1 cellular context compared by ENCODE assay signal in genomic region chr11:119381186-119381988, GRCh38.
A peak's percentile ranks its signal among the peaks of the same experiment; 100 is the strongest.
TF ChIP-seq lines count a peak whose summit lies in the region.

Gene USP2, minus strand, starts transcription at chr11:119381690. Its CDS starts 8,210 bp downstream, at chr11:119373480.

TF ChIP-seq in HepG2, 621 proteins besides CTCF, POLR2A, EP300 and RAD21 (continued from another document and continues in another):
- TF ChIP-seq ATF2 (CRISPR knock-in tag; IDR thresholded peaks at IDR 0.05) (peak; percentile 79; the same call in 1 of the 2 replicates), HNF1B (CRISPR knock-in tag; IDR thresholded peaks at IDR 0.05) (0 out of 2 replicates have a peak, but pooled peaks have one; percentile 88), EEA1 (CRISPR knock-in tag; IDR thresholded peaks at IDR 0.05; ENCODE audit: borderline replicate concordance) (no peak), DZIP1 (CRISPR knock-in tag; IDR thresholded peaks at IDR 0.05) (no peak), MYPOP (CRISPR knock-in tag; IDR thresholded peaks at IDR 0.05) (peak; percentile 80), BHLHE40 (IDR thresholded peaks at IDR 0.05; ENCODE audit: low read length) (peak; percentile 8; the same call in 1 of the 2 replicates), SMAD1 (CRISPR knock-in tag; IDR thresholded peaks at IDR 0.05; ENCODE audit: borderline replicate concordance, low read depth) (no peak; the same call in 1 of the 2 replicates), DR1 (CRISPR knock-in tag; IDR thresholded peaks at IDR 0.05) (peak; percentile 35), ZSCAN12 (CRISPR knock-in tag; IDR thresholded peaks at IDR 0.05) (0 out of 2 replicates have a peak, but pooled peaks have one; percentile 22), ZNF570 (CRISPR knock-in tag; IDR thresholded peaks at IDR 0.05; ENCODE audit: borderline replicate concordance) (no peak), ZSCAN9 (CRISPR knock-in tag; IDR thresholded peaks at IDR 0.05; ENCODE audit: borderline replicate concordance) (peak; percentile 45; the same call in 1 of the 2 replicates), GZF1 (CRISPR knock-in tag; IDR thresholded peaks at IDR 0.05) (peak; percentile 70; the same call in 1 of the 2 replicates), LRRFIP1 (CRISPR knock-in tag; conservative IDR thresholded peaks at IDR 0.05) (no peak), CENPBD1 (CRISPR knock-in tag; IDR thresholded peaks at IDR 0.05; ENCODE audit: borderline replicate concordance, low read depth) (peak; percentile 80; the same call in 1 of the 2 replicates), MAFG (CRISPR knock-in tag; IDR thresholded peaks at IDR 0.05) (no peak), RFX3 (CRISPR knock-in tag; IDR thresholded peaks at IDR 0.05) (peak; percentile 82), ZNF841 (CRISPR knock-in tag; IDR thresholded peaks at IDR 0.05; ENCODE audit: borderline replicate concordance) (0 out of 2 replicates have a peak, but pooled peaks have one; percentile 63), BCL6 (CRISPR knock-in tag; IDR thresholded peaks at IDR 0.05) (peak; percentile 61), SETDB1 (CRISPR knock-in tag; IDR thresholded peaks at IDR 0.05; ENCODE audit: borderline replicate concordance) (no peak), CHD4 (IDR thresholded peaks at IDR 0.05; ENCODE audit: borderline replicate concordance, low read length) (no peak), MNT (IDR thresholded peaks at IDR 0.05) (peak; percentile 99), HNRNPK (IDR thresholded peaks at IDR 0.05; ENCODE audit: low read depth, low read length, poor library complexity, severe bottlenecking) (no peak), HMG20A (CRISPR knock-in tag; IDR thresholded peaks at IDR 0.05; ENCODE audit: borderline replicate concordance) (peak; percentile 26; the same call in 1 of the 2 replicates), FOXC1 (CRISPR knock-in tag; IDR thresholded peaks at IDR 0.05; ENCODE audit: borderline replicate concordance) (no peak), HMGA1 (CRISPR knock-in tag; conservative IDR thresholded peaks at IDR 0.05) (no peak), RERE (CRISPR knock-in tag; IDR thresholded peaks at IDR 0.05; ENCODE audit: low read depth) (no peak), ZNF589 (CRISPR knock-in tag; conservative IDR thresholded peaks at IDR 0.05) (peak; percentile 39; the same call in 1 of the 2 replicates), ZBTB7A (CRISPR knock-in tag; IDR thresholded peaks at IDR 0.05) (no peak), ZNF33A (CRISPR knock-in tag; IDR thresholded peaks at IDR 0.05; ENCODE audit: borderline replicate concordance) (0 out of 2 replicates have a peak, but pooled peaks have one; percentile 86), ZNF34 (CRISPR knock-in tag; IDR thresholded peaks at IDR 0.05; ENCODE audit: borderline replicate concordance) (no peak), TCF12 (IDR thresholded peaks at IDR 0.05) (no peak), TCF12 (CRISPR knock-in tag; IDR thresholded peaks at IDR 0.05) (no peak), TFDP1 (CRISPR knock-in tag; IDR thresholded peaks at IDR 0.05; ENCODE audit: borderline replicate concordance) (peak; percentile 74; the same call in 1 of the 2 replicates), THAP11 (CRISPR knock-in tag; IDR thresholded peaks at IDR 0.05) (peak; percentile 77), ARID3A (IDR thresholded peaks at IDR 0.05; ENCODE audit: low read depth, low read length) (no peak), MEF2D (CRISPR knock-in tag; IDR thresholded peaks at IDR 0.05) (peak; percentile 44; the same call in 1 of the 2 replicates), FIP1L1 (IDR thresholded peaks at IDR 0.05; ENCODE audit: borderline replicate concordance, insufficient read depth, low read depth, low read length) (0 out of 2 replicates have a peak, but pooled peaks have one; percentile 39), FOSL2 (CRISPR knock-in tag; IDR thresholded peaks at IDR 0.05) (peak; percentile 59), TP53 (CRISPR knock-in tag; conservative IDR thresholded peaks at IDR 0.05) (0 out of 2 replicates have a peak, but pooled peaks have one; percentile 35), ZNF660 (CRISPR knock-in tag; IDR thresholded peaks at IDR 0.05; ENCODE audit: borderline replicate concordance, low read depth) (no peak), XRCC5 (optimal IDR thresholded peaks at IDR 0.05; ENCODE audit: low read length) (peak; percentile 97)
